ENCODE assay signal across 8 cellular contexts in the genomic region with DNA sequence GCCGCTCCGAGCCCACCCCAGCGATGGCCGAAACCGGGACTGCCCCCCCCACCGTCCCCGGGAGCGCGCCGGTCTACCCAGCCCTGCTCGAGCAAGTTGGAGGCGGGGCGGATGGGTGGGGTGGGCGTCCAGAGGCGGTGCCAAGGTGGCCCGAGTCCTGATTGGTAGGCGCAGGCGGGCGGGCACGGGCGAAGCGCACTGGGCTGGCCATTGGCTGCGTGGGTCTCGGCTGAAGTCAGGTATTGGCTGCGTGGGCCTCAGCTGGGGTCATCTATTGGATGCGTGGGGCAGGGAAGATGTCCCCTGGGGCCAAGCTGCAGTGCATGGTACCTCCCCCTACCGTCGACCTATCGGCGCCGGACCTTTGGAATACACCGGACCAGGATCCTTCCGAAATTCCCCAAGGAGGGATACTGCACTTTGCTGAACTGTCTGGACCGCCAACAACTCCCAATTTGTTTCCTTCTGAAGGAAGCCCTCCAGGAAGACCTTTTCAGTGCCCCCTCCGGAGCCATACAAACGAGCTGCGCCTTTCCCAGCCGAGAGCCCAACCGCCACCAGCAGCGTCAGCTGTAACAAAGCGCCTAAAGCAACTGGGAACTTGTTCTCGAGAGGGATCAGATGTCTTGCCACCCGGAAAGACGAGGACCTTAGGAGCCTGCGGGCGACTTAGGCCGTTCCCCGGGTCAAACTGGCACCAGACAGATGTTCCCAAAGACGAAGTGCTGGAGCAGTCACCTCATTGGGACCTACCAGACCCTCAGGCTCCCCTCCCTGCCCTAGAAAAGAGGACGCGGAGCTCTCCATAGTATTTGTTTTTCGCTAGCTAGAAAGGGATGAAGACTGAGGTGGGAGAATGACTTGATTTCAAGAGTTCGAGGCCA. TPM values are rescaled to one million over a fixed set of nuclear protein-coding genes. Genes with fewer than 3 reads are reported as not detected.
DNase-seq lines count a peak whose midpoint lies in the region; ATAC-seq and TF ChIP-seq lines count a peak whose summit lies in the region.

A gene with protein sequence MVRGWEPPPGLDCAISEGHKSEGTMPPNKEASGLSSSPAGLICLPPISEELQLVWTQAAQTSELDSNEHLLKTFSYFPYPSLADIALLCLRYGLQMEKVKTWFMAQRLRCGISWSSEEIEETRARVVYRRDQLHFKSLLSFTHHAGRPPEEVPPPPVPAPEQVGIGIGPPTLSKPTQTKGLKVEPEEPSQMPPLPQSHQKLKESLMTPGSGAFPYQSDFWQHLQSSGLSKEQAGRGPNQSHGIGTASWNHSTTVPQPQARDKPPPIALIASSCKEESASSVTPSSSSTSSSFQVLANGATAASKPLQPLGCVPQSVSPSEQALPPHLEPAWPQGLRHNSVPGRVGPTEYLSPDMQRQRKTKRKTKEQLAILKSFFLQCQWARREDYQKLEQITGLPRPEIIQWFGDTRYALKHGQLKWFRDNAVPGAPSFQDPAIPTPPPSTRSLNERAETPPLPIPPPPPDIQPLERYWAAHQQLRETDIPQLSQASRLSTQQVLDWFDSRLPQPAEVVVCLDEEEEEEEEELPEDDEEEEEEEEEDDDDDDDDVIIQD (minus strand): TSS at position 113 of the 884 bp plus-strand sequence. CDS start 180 bp downstream, outside the sequence.

- no peaks in the 10 kb centered on the region for H3K9me3 Mint-ChIP-seq in WTC11

- H3K4me1 Mint-ChIP-seq in WTC11, result peaks cover 14% of the 10 kb centered on the region

- DNase-seq in AG08395 (ENCODE audit: low spot score) (peak; percentile 99), NCI-H226 (peak; percentile 98), WTC11 (ENCODE audit: low spot score) (peak; percentile 98), caudate nucleus (lab: John Stamatoyannopoulos, UW) (peak; percentile 70 to 99 (median 98)), iris pigment epithelial cell (ENCODE audit: low read depth) (peak; percentile 99)
- DNase-seq in stimulated activated CD4-positive, alpha-beta T cell treated with anti-CD3 and anti-CD28 coated beads, Interleukin-12 subunit alpha, Interleukin-12 subunit beta, amount 100 ng/mL, for 4 hours, result peak; percentile 98

- H3K27me3 Mint-ChIP-seq in WTC11 (ENCODE audit: low read depth), result peaks cover 62% of the 10 kb centered on the region

- CTCF ChIA-PET in WTC11 (lab: Charles Lee), result interaction anchor here (0.5 to 2.3 kb wide), 20 partner anchors 8 to 217 kb away, joined by 3 to 23 read pairs (median 3); a partner anchor contains a TSS

- peak; percentile 98 for ATAC-seq in GM18909 (IDR thresholded peaks at IDR 0.05; ENCODE audit: poor library complexity, unreplicated experiment)
- peak; percentile 98 for ATAC-seq in HG03175 (IDR thresholded peaks at IDR 0.05; ENCODE audit: unreplicated experiment)
- ATAC-seq in WTC11, result peak; percentile 98

- peak within 1 kb of the TSS; percentile 95 for H3K27ac ChIP-seq in caudate nucleus (ENCODE audit: low read depth, low read length)

- H3K36me3 Mint-ChIP-seq in WTC11, result no peaks in the 10 kb centered on the region

- peak within 1 kb of the TSS; percentile 100 for H3K27ac Mint-ChIP-seq in WTC11

- H3K4me3 Mint-ChIP-seq in WTC11, result peak within 1 kb of the TSS; percentile 93

- no peak for TF ChIP-seq CTCF in WTC11 (IDR thresholded peaks at IDR 0.05)

- POLR2A ChIA-PET in WTC11 (lab: Charles Lee), result interaction anchor here (0.7 to 1.7 kb wide), 8 partner anchors 8 to 215 kb away, joined by 3 to 8 read pairs (median 4); a partner anchor contains a TSS

TF ChIP-seq in WTC11, 78 proteins besides CTCF, POLR2A, EP300 and RAD21 (continues in another document):
- no peak for TF ChIP-seq ZNF317 (CRISPR knock-in tag; IDR thresholded peaks at IDR 0.05; ENCODE audit: borderline replicate concordance, low read depth)
- no peak for TF ChIP-seq TEAD4 (CRISPR knock-in tag; IDR thresholded peaks at IDR 0.05)
- TF ChIP-seq, protein P1, sequence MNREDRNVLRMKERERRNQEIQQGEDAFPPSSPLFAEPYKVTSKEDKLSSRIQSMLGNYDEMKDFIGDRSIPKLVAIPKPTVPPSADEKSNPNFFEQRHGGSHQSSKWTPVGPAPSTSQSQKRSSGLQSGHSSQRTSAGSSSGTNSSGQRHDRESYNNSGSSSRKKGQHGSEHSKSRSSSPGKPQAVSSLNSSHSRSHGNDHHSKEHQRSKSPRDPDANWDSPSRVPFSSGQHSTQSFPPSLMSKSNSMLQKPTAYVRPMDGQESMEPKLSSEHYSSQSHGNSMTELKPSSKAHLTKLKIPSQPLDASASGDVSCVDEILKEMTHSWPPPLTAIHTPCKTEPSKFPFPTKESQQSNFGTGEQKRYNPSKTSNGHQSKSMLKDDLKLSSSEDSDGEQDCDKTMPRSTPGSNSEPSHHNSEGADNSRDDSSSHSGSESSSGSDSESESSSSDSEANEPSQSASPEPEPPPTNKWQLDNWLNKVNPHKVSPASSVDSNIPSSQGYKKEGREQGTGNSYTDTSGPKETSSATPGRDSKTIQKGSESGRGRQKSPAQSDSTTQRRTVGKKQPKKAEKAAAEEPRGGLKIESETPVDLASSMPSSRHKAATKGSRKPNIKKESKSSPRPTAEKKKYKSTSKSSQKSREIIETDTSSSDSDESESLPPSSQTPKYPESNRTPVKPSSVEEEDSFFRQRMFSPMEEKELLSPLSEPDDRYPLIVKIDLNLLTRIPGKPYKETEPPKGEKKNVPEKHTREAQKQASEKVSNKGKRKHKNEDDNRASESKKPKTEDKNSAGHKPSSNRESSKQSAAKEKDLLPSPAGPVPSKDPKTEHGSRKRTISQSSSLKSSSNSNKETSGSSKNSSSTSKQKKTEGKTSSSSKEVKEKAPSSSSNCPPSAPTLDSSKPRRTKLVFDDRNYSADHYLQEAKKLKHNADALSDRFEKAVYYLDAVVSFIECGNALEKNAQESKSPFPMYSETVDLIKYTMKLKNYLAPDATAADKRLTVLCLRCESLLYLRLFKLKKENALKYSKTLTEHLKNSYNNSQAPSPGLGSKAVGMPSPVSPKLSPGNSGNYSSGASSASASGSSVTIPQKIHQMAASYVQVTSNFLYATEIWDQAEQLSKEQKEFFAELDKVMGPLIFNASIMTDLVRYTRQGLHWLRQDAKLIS (CRISPR knock-in tag; IDR thresholded peaks at IDR 0.05; ENCODE audit: borderline replicate concordance), result no peak
- TF ChIP-seq, protein P2, sequence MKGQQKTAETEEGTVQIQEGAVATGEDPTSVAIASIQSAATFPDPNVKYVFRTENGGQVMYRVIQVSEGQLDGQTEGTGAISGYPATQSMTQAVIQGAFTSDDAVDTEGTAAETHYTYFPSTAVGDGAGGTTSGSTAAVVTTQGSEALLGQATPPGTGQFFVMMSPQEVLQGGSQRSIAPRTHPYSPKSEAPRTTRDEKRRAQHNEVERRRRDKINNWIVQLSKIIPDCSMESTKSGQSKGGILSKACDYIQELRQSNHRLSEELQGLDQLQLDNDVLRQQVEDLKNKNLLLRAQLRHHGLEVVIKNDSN (CRISPR knock-in tag; IDR thresholded peaks at IDR 0.05), result no peak; the same call in 1 of the 2 replicates
- 0 out of 2 replicates have a peak, but pooled peaks have one; percentile 17 for TF ChIP-seq ELF4 (CRISPR knock-in tag; IDR thresholded peaks at IDR 0.05; ENCODE audit: low read depth)
- TF ChIP-seq NR1H2 (CRISPR knock-in tag; IDR thresholded peaks at IDR 0.05), result no peak
- no peak for TF ChIP-seq RELA (CRISPR knock-in tag; IDR thresholded peaks at IDR 0.05; ENCODE audit: borderline replicate concordance)
- TF ChIP-seq FOXJ3 (CRISPR knock-in tag; IDR thresholded peaks at IDR 0.05; ENCODE audit: borderline replicate concordance), result no peak
- TF ChIP-seq CREM (CRISPR knock-in tag; IDR thresholded peaks at IDR 0.05), result no peak
- TF ChIP-seq GRHL2 (CRISPR knock-in tag; IDR thresholded peaks at IDR 0.05; ENCODE audit: insufficient replicate concordance, severe bottlenecking), result no peak
- TF ChIP-seq ZBTB21 (CRISPR knock-in tag; IDR thresholded peaks at IDR 0.05; ENCODE audit: borderline replicate concordance), result no peak
- no peak for TF ChIP-seq NFATC4 (CRISPR knock-in tag; IDR thresholded peaks at IDR 0.05)
- TF ChIP-seq, protein P3, sequence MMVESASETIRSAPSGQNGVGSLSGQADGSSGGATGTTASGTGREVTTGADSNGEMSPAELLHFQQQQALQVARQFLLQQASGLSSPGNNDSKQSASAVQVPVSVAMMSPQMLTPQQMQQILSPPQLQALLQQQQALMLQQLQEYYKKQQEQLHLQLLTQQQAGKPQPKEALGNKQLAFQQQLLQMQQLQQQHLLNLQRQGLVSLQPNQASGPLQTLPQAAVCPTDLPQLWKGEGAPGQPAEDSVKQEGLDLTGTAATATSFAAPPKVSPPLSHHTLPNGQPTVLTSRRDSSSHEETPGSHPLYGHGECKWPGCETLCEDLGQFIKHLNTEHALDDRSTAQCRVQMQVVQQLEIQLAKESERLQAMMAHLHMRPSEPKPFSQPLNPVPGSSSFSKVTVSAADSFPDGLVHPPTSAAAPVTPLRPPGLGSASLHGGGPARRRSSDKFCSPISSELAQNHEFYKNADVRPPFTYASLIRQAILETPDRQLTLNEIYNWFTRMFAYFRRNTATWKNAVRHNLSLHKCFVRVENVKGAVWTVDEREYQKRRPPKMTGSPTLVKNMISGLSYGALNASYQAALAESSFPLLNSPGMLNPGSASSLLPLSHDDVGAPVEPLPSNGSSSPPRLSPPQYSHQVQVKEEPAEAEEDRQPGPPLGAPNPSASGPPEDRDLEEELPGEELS (CRISPR knock-in tag; IDR thresholded peaks at IDR 0.05), result 0 out of 2 replicates have a peak, but pooled peaks have one; percentile 30
- TF ChIP-seq, protein P4, sequence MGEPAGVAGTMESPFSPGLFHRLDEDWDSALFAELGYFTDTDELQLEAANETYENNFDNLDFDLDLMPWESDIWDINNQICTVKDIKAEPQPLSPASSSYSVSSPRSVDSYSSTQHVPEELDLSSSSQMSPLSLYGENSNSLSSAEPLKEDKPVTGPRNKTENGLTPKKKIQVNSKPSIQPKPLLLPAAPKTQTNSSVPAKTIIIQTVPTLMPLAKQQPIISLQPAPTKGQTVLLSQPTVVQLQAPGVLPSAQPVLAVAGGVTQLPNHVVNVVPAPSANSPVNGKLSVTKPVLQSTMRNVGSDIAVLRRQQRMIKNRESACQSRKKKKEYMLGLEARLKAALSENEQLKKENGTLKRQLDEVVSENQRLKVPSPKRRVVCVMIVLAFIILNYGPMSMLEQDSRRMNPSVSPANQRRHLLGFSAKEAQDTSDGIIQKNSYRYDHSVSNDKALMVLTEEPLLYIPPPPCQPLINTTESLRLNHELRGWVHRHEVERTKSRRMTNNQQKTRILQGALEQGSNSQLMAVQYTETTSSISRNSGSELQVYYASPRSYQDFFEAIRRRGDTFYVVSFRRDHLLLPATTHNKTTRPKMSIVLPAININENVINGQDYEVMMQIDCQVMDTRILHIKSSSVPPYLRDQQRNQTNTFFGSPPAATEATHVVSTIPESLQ (CRISPR knock-in tag; IDR thresholded peaks at IDR 0.05), result no peak

RNA-seq across cellular contexts. Expression of the gene that starts here (rescaled TPM):
- total RNA-seq in WTC11 (2021), result 9.4 to 10.7 TPM (median 10.1 TPM) in 3 replicates

Comparison
In these comparisons a context has a peak if more than half of its experiments do, and no peak if none do; other contexts are left out.
1. Peak in every context shown above with its lines: DNase-seq, ATAC-seq and H3K27ac ChIP-seq.